In the genomic region with DNA sequence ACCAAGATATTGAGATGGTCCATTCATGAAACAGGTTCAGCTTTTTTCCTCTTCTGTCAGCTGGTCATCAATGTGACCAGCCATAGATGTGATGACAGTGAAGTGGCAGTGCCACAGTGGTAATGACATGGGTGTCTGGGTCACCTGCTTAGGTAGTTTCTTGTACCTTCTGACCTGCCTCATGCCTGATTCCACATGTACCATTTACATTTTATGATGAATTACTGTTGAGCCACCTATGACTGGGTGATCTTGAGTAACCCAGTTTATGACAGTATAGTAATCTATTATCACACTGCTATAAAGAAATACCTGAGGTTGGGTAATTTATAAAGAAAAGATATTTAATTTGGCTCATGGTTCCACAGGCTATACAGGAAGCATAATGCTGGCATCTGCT, we compare ENCODE assay signal across 40 cellular contexts. TPM values are rescaled to one million over a fixed set of nuclear protein-coding genes. Genes with fewer than 3 reads are reported as not detected.
"Had no signal": no experiment of that assay in that cellular context is flagged by ENCODE, and none has a peak within 500 bp of the region (broad histone marks: within the 10 kb centered on the region; RNA-seq: fewer than 3 reads in every experiment).

No MANE protein-coding gene starts in this region.

- H3K4me3 ChIP-seq: adrenal gland, ascending aorta, body of pancreas, breast epithelium, cardiac muscle cell had no signal

- DNase-seq: activated effector memory CD4-positive, alpha-beta T cell treated with anti-CD3 and anti-CD28 coated beads, Interleukin-2, amount 50 U/mL, for 16 hours; activated effector memory CD4-positive, alpha-beta T cell treated with Interleukin-2 at 50 U/mL for 16 hours; activated gamma-delta T cell; activated gamma-delta T cell treated with Interleukin-2 at 50 U/mL for 16 hours; activated naive CD4-positive, alpha-beta T cell; activated naive CD4-positive, alpha-beta T cell treated with anti-CD3 and anti-CD28 coated beads for 36 hours; activated naive CD4-positive, alpha-beta T cell treated with anti-CD3 and anti-CD28 coated beads, Interleukin-2, amount 10 ng/mL, durations not matched to agents 7 days and 5 days; activated naive CD4-positive, alpha-beta T cell treated with anti-CD3 and anti-CD28 coated beads, Interleukin-2, amount 50 U/mL, for 16 hours; activated naive CD4-positive, alpha-beta T cell treated with Interleukin-2 at 50 U/mL for 16 hours; activated naive CD8-positive, alpha-beta T cell treated with anti-CD3 and anti-CD28 coated beads for 36 hours; activated naive CD8-positive, alpha-beta T cell treated with anti-CD3 and anti-CD28 coated beads, Interleukin-2, amount 10 ng/mL, durations not matched to agents 7 days and 5 days; activated naive CD8-positive, alpha-beta T cell treated with anti-CD3 and anti-CD28 coated beads, Interleukin-2, amount 50 U/mL, for 24 hours; activated T-cell treated with anti-CD3 and anti-CD28 coated beads, Interleukin-2, amount 50 U/mL, for 1 hour; activated T-cell treated with anti-CD3 and anti-CD28 coated beads, Interleukin-2, amount 50 U/mL, for 24 hours; activated T-cell treated with anti-CD3 and anti-CD28 coated beads, Interleukin-2, amount 50 U/mL, for 4 hours; activated T-cell treated with anti-CD3 and anti-CD28 coated beads, Interleukin-2, amount 50 U/mL, for 48 hours; activated T-cell treated with anti-CD3 and anti-CD28 coated beads, Interleukin-2, amount 50 U/mL, for 72 hours; adrenal gland; amniotic stem cell; amygdala; anterior cingulate cortex; aorta; body of pancreas; brain microvascular endothelial cell; caudate nucleus; central memory CD4-positive, alpha-beta T cell; cerebellar nuclear complex had no signal

- H3K27me3 ChIP-seq: adrenal gland, ascending aorta, body of pancreas, brain microvascular endothelial cell, breast epithelium, cardiac muscle cell had no signal

- H3K4me1 ChIP-seq: adrenal gland, ascending aorta, body of pancreas, breast epithelium had no signal

- FAIRE-seq: astrocyte, bronchial epithelial cell had no signal

- H3K36me3 ChIP-seq: adrenal gland, ascending aorta, brain microvascular endothelial cell, breast epithelium, cardiac muscle cell had no signal

- H3K9me3 ChIP-seq: ascending aorta, body of pancreas, breast epithelium had no signal

- H3K27ac ChIP-seq: adrenal gland, ascending aorta, body of pancreas, brain microvascular endothelial cell, breast epithelium, cardiac muscle cell had no signal

- ATAC-seq: activated naive CD4-positive, alpha-beta T cell treated with anti-CD3 and anti-CD28 coated beads, Interleukin-2, amount 50 U/mL, for 72 hours; activated naive CD8-positive, alpha-beta T cell treated with anti-CD3 and anti-CD28 coated beads, Interleukin-2, amount 50 U/mL, for 24 hours; activated T-cell treated with anti-CD3 and anti-CD28 coated beads, Interleukin-2, amount 50 U/mL, for 4 hours; activated T-cell treated with anti-CD3 and anti-CD28 coated beads, Interleukin-2, amount 50 U/mL, for 72 hours; activated T-helper 17 cell treated with anti-CD3 and anti-CD28 coated beads, Interleukin-2, amount 50 U/mL, for 72 hours; body of pancreas had no signal

RNA-seq across cellular contexts. Expression of gene RGSL1, which starts 45.7 kb away (rescaled TPM):
- total RNA-seq: activated naive CD4-positive, alpha-beta T cell treated with anti-CD3 and anti-CD28 coated beads for 36 hours; activated naive CD4-positive, alpha-beta T cell treated with anti-CD3 and anti-CD28 coated beads, Interleukin-2, amount 50 U/mL, for 72 hours; activated naive CD8-positive, alpha-beta T cell treated with anti-CD3 and anti-CD28 coated beads for 36 hours; activated naive CD8-positive, alpha-beta T cell treated with anti-CD3 and anti-CD28 coated beads, Interleukin-2, amount 10 ng/mL, durations not matched to agents 7 days and 5 days; activated T-cell treated with anti-CD3 and anti-CD28 coated beads, Interleukin-2, amount 50 U/mL, for 4 hours; activated T-cell treated with anti-CD3 and anti-CD28 coated beads, Interleukin-2, amount 50 U/mL, for 72 hours; activated T-helper 1 cell treated with anti-CD3 and anti-CD28 coated beads, Interleukin-12 subunit alpha, Interleukin-12 subunit beta, Interleukin-2, Interleukin-4 antibody, amounts not matched to agents 30 ng/mL and 10 ng/mL and 1 ng/mL, durations not matched to agents 14 hours and 24 hours and 36 hours; activated T-helper 17 cell treated with anti-CD3 and anti-CD28 coated beads, Interleukin-2, amount 50 U/mL, for 72 hours; activated T-helper 2 cell treated with anti-CD3 and anti-CD28 coated beads, Interferon-gamma antibody, Interleukin-2, Interleukin-4, amounts not matched to agents 10 μg/mL and 5 μg/mL and 100 μg/mL, durations not matched to agents 14 hours and 24 hours and 36 hours; adrenal gland; aorta; ascending aorta; astrocyte; body of pancreas; breast epithelium; bronchial epithelial cell; cardiac muscle cell; cardiac septum; cerebellum; chondrocyte had no signal
- polyA plus RNA-seq: adipose tissue, adrenal gland, aorta, cardiac muscle cell had no signal
